8 cellular contexts compared by ENCODE assay signal in genomic region chr16:83807327-83807709, GRCh38. TPM values are rescaled to one million over a fixed set of nuclear protein-coding genes. Genes with fewer than 3 reads are reported as not detected.
DNase-seq lines count a peak whose midpoint lies in the region; ATAC-seq, FAIRE-seq and TF ChIP-seq lines count a peak whose summit lies in the region.

No MANE protein-coding gene starts in this region.

- H3K4me1 ChIP-seq in Peyer's patch (peaks cover 0 to 10% (median 5%) of the 10 kb centered on the region in 4 donors), skeletal muscle tissue (ENCODE audit: control insufficient read depth in 3 of 3, insufficient read depth in 3 of 3, low read length in 3 of 3) (peaks cover 8 to 18% (median 13%) of the 10 kb centered on the region in 3 donors)

- ATAC-seq in GM21381 (IDR thresholded peaks at IDR 0.05; ENCODE audit: unreplicated experiment) = peak; percentile 3

- H3K9ac ChIP-seq in skeletal muscle tissue (ENCODE audit: low read depth in 1 of 3, low read length in 3 of 3) = no peak overlapping the region

- peaks cover 0 to 7% (median 0%) of the 10 kb centered on the region in 3 donors for H3K36me3 ChIP-seq in Peyer's patch
- H3K36me3 ChIP-seq in skeletal muscle tissue (ENCODE audit: control insufficient read depth in 3 of 3, insufficient read depth in 3 of 3, low read length in 3 of 3) = peaks cover under 1 to 8% (median 7%) of the 10 kb centered on the region in 3 donors

- TF ChIP-seq CTCF in Peyer's patch (IDR thresholded peaks at IDR 0.05) (no peak), fibroblast of pulmonary artery (IDR thresholded peaks at IDR 0.05; ENCODE audit: low read length, missing control alignments) (no peak)

- no peak for TF ChIP-seq POLR2A in Peyer's patch (IDR thresholded peaks at IDR 0.05)

- DNase-seq in Peyer's patch = no peak
- no peak for DNase-seq in fibroblast of pulmonary artery (ENCODE audit: low read depth)
- DNase-seq in NCI-H146 treated with DMSO at 0.1 percent for 48 hours (lab: John Stamatoyannopoulos, UW; ENCODE audit: unreplicated experiment) = no peak
- DNase-seq in DMS79 (lab: John Stamatoyannopoulos, UW) = no peak
- DNase-seq in GM19239 (ENCODE audit: insufficient read length, low spot score) = no peak
- no peak for DNase-seq in NCI-H446 (lab: John Stamatoyannopoulos, UW)

- FAIRE-seq in GM19239 (lab: Jason Lieb, UNC) = no peak

- H3K27ac ChIP-seq in Peyer's patch = peak overlapping the region; percentile 81 to 90 (median 86)
- peak overlapping the region; percentile 5 for H3K27ac ChIP-seq in skeletal muscle tissue (ENCODE audit: low read depth, low read length)

- H3K27me3 ChIP-seq in Peyer's patch (no peaks in the 10 kb centered on the region), skeletal muscle tissue (ENCODE audit: control insufficient read depth in 3 of 3, insufficient read depth in 3 of 3, low read length in 3 of 3) (peaks cover 0 to 4% (median 0%) of the 10 kb centered on the region in 3 donors)

- no peaks in the 10 kb centered on the region for H3K9me3 ChIP-seq in Peyer's patch
- H3K9me3 ChIP-seq in skeletal muscle tissue (ENCODE audit: control insufficient read depth in 3 of 3, low read length in 3 of 3) = no peaks in the 10 kb centered on the region

- H3K4me3 ChIP-seq in Peyer's patch (peak overlapping the region; percentile 91 to 95 (median 92)), fibroblast of pulmonary artery (replicated peaks; ENCODE audit: low read depth, low read length) (peak overlapping the region; percentile 19), skeletal muscle tissue (ENCODE audit: low read length in 3 of 3) (peak overlapping the region; percentile 57 to 86 (median 62))

RNA-seq across cellular contexts. Expression of gene HSBP1, which starts 0.5 kb away (rescaled TPM):
- total RNA-seq in Peyer's patch (10 to 100 TPM; 12.4 to 19.0 (median 18.1) TPM), skeletal muscle tissue (32.4 TPM)

Comparison
In these comparisons a context has a peak if more than half of its experiments do, and no peak if none do; other contexts are left out.
1. H3K4me3 ChIP-seq: peak in every context shown above with its lines; median percentile 92 in Peyer's patch; 62 in skeletal muscle tissue; 19 in fibroblast of pulmonary artery.